1 cellular context compared by ENCODE assay signal in the genomic region with DNA sequence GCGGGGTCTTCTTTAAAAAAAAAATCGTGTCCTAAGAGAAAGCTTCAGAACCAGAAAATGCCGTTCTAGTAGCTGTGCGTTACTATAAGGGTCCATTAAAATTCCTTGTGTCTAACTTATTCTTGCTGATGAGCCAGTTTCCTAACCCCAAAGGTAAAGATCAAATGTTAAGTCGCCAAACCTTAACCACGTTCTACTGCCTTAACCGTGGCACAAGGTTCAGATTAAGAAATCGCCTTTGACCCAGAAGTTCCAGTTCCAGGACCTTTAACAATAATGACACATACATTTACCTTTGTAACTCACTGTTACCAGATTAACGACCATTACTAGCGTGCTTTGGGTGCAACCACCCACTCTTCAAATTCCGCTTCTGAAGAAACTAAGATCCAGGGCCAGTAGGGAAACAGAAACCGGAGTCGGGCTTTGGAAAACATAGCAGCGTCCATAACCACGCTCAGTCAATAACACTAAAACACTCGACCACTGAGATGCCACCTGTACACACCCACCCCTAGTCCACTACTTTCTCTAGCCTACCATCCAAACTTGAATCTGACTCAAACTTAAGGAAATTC.
TF ChIP-seq lines count a peak whose summit lies in the region.

No MANE protein-coding gene starts in this region.

TF ChIP-seq in HepG2, 621 proteins besides CTCF, POLR2A, EP300 and RAD21 (continued from another document and continues in another):
- TF ChIP-seq, protein P1, sequence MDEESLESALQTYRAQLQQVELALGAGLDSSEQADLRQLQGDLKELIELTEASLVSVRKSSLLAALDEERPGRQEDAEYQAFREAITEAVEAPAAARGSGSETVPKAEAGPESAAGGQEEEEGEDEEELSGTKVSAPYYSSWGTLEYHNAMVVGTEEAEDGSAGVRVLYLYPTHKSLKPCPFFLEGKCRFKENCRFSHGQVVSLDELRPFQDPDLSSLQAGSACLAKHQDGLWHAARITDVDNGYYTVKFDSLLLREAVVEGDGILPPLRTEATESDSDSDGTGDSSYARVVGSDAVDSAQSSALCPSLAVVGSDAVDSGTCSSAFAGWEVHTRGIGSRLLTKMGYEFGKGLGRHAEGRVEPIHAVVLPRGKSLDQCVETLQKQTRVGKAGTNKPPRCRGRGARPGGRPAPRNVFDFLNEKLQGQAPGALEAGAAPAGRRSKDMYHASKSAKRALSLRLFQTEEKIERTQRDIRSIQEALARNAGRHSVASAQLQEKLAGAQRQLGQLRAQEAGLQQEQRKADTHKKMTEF (CRISPR knock-in tag; IDR thresholded peaks at IDR 0.05), result no peak
- peak; percentile 28; the same call in 1 of the 2 replicates for TF ChIP-seq CEBPG (CRISPR knock-in tag; IDR thresholded peaks at IDR 0.05)
- 0 out of 2 replicates have a peak, but pooled peaks have one; percentile 8 for TF ChIP-seq HNF4G (IDR thresholded peaks at IDR 0.05; ENCODE audit: borderline replicate concordance, low read depth, low read length)
- no peak for TF ChIP-seq HNF4G (CRISPR knock-in tag; IDR thresholded peaks at IDR 0.05; ENCODE audit: borderline replicate concordance, low read depth)
- TF ChIP-seq, protein P2, sequence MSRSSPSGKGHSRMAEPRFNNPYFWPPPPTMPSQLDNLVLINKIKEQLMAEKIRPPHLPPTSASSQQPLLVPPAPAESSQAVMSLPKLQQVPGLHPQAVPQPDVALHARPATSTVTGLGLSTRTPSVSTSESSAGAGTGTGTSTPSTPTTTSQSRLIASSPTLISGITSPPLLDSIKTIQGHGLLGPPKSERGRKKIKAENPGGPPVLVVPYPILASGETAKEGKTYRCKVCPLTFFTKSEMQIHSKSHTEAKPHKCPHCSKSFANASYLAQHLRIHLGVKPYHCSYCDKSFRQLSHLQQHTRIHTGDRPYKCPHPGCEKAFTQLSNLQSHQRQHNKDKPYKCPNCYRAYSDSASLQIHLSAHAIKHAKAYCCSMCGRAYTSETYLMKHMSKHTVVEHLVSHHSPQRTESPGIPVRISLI (CRISPR knock-in tag; IDR thresholded peaks at IDR 0.05; ENCODE audit: borderline replicate concordance), result 0 out of 2 replicates have a peak, but pooled peaks have one; percentile 1
- TF ChIP-seq TAF1 (CRISPR knock-in tag; IDR thresholded peaks at IDR 0.05), result no peak
- TF ChIP-seq, protein P3, sequence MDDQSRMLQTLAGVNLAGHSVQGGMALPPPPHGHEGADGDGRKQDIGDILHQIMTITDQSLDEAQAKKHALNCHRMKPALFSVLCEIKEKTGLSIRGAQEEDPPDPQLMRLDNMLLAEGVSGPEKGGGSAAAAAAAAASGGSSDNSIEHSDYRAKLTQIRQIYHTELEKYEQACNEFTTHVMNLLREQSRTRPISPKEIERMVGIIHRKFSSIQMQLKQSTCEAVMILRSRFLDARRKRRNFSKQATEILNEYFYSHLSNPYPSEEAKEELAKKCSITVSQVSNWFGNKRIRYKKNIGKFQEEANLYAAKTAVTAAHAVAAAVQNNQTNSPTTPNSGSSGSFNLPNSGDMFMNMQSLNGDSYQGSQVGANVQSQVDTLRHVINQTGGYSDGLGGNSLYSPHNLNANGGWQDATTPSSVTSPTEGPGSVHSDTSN (CRISPR knock-in tag; IDR thresholded peaks at IDR 0.05; ENCODE audit: borderline replicate concordance), result 0 out of 2 replicates have a peak, but pooled peaks have one; percentile 15
- TF ChIP-seq ZNF30 (CRISPR knock-in tag; IDR thresholded peaks at IDR 0.05), result no peak
- TF ChIP-seq, protein P4, sequence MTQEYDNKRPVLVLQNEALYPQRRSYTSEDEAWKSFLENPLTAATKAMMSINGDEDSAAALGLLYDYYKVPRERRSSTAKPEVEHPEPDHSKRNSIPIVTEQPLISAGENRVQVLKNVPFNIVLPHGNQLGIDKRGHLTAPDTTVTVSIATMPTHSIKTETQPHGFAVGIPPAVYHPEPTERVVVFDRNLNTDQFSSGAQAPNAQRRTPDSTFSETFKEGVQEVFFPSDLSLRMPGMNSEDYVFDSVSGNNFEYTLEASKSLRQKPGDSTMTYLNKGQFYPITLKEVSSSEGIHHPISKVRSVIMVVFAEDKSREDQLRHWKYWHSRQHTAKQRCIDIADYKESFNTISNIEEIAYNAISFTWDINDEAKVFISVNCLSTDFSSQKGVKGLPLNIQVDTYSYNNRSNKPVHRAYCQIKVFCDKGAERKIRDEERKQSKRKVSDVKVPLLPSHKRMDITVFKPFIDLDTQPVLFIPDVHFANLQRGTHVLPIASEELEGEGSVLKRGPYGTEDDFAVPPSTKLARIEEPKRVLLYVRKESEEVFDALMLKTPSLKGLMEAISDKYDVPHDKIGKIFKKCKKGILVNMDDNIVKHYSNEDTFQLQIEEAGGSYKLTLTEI (CRISPR knock-in tag; conservative IDR thresholded peaks at IDR 0.05), result no peak
- TF ChIP-seq, protein P5, sequence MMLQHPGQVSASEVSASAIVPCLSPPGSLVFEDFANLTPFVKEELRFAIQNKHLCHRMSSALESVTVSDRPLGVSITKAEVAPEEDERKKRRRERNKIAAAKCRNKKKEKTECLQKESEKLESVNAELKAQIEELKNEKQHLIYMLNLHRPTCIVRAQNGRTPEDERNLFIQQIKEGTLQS (CRISPR knock-in tag; IDR thresholded peaks at IDR 0.05), result no peak
- TF ChIP-seq KAT2B (IDR thresholded peaks at IDR 0.05; ENCODE audit: borderline replicate concordance, low read depth, low read length), result no peak
- TF ChIP-seq ZNF605 (CRISPR knock-in tag; IDR thresholded peaks at IDR 0.05), result no peak
- TF ChIP-seq YY1 (IDR thresholded peaks at IDR 0.05; ENCODE audit: insufficient read depth, insufficient replicate concordance, low read depth, low read length), result no peak
- no peak for TF ChIP-seq NFKB2 (CRISPR knock-in tag; IDR thresholded peaks at IDR 0.05; ENCODE audit: borderline replicate concordance)
- peak; percentile 8; the same call in 1 of the 2 replicates for TF ChIP-seq GATAD2A (CRISPR knock-in tag; IDR thresholded peaks at IDR 0.05)
- no peak for TF ChIP-seq ZNF703 (CRISPR knock-in tag; IDR thresholded peaks at IDR 0.05; ENCODE audit: borderline replicate concordance)
- TF ChIP-seq ZNF205 (CRISPR knock-in tag; IDR thresholded peaks at IDR 0.05), result no peak
- TF ChIP-seq ZNF354B (CRISPR knock-in tag; IDR thresholded peaks at IDR 0.05), result no peak
- no peak; the same call in 1 of the 2 replicates for TF ChIP-seq ZC3H4 (CRISPR knock-in tag; IDR thresholded peaks at IDR 0.05; ENCODE audit: borderline replicate concordance)
- TF ChIP-seq, protein P6, sequence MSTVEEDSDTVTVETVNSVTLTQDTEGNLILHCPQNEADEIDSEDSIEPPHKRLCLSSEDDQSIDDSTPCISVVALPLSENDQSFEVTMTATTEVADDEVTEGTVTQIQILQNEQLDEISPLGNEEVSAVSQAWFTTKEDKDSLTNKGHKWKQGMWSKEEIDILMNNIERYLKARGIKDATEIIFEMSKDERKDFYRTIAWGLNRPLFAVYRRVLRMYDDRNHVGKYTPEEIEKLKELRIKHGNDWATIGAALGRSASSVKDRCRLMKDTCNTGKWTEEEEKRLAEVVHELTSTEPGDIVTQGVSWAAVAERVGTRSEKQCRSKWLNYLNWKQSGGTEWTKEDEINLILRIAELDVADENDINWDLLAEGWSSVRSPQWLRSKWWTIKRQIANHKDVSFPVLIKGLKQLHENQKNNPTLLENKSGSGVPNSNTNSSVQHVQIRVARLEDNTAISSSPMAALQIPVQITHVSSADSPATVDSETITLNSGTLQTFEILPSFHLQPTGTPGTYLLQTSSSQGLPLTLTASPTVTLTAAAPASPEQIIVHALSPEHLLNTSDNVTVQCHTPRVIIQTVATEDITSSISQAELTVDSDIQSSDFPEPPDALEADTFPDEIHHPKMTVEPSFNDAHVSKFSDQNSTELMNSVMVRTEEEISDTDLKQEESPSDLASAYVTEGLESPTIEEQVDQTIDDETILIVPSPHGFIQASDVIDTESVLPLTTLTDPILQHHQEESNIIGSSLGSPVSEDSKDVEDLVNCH (CRISPR knock-in tag; IDR thresholded peaks at IDR 0.05), result no peak
- TF ChIP-seq SP140L (CRISPR knock-in tag; IDR thresholded peaks at IDR 0.05; ENCODE audit: borderline replicate concordance), result no peak
- no peak for TF ChIP-seq CENPT (CRISPR knock-in tag; IDR thresholded peaks at IDR 0.05; ENCODE audit: low read depth)
- TF ChIP-seq ZNF12 (CRISPR knock-in tag; IDR thresholded peaks at IDR 0.05), result no peak
- TF ChIP-seq PHF20 (CRISPR knock-in tag; IDR thresholded peaks at IDR 0.05), result no peak
- no peak for TF ChIP-seq FOXA1 (IDR thresholded peaks at IDR 0.05)
- peak; percentile 28; the same call in 1 of the 2 replicates for TF ChIP-seq FOXA1 (CRISPR knock-in tag; IDR thresholded peaks at IDR 0.05)
- no peak for TF ChIP-seq TRIM24 (CRISPR knock-in tag; IDR thresholded peaks at IDR 0.05)
- TF ChIP-seq YEATS4 (CRISPR knock-in tag; IDR thresholded peaks at IDR 0.05; ENCODE audit: borderline replicate concordance), result no peak
- no peak for TF ChIP-seq ADNP (CRISPR knock-in tag; IDR thresholded peaks at IDR 0.05)
- TF ChIP-seq PAX8 (CRISPR knock-in tag; IDR thresholded peaks at IDR 0.05; ENCODE audit: borderline replicate concordance), result no peak
- TF ChIP-seq, protein P7, sequence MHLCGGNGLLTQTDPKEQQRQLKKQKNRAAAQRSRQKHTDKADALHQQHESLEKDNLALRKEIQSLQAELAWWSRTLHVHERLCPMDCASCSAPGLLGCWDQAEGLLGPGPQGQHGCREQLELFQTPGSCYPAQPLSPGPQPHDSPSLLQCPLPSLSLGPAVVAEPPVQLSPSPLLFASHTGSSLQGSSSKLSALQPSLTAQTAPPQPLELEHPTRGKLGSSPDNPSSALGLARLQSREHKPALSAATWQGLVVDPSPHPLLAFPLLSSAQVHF (CRISPR knock-in tag; IDR thresholded peaks at IDR 0.05), result no peak
- no peak for TF ChIP-seq REXO4 (CRISPR knock-in tag; IDR thresholded peaks at IDR 0.05; ENCODE audit: borderline replicate concordance)
- TF ChIP-seq KAT7 (CRISPR knock-in tag; IDR thresholded peaks at IDR 0.05; ENCODE audit: borderline replicate concordance), result no peak
- TF ChIP-seq ZSCAN25 (CRISPR knock-in tag; IDR thresholded peaks at IDR 0.05), result no peak
- TF ChIP-seq, protein P8, sequence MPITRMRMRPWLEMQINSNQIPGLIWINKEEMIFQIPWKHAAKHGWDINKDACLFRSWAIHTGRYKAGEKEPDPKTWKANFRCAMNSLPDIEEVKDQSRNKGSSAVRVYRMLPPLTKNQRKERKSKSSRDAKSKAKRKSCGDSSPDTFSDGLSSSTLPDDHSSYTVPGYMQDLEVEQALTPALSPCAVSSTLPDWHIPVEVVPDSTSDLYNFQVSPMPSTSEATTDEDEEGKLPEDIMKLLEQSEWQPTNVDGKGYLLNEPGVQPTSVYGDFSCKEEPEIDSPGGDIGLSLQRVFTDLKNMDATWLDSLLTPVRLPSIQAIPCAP (CRISPR knock-in tag; IDR thresholded peaks at IDR 0.05; ENCODE audit: low read depth), result no peak
- no peak for TF ChIP-seq EED (CRISPR knock-in tag; IDR thresholded peaks at IDR 0.05)
- no peak for TF ChIP-seq RBM39 (IDR thresholded peaks at IDR 0.05; ENCODE audit: low read depth, low read length, poor library complexity, severe bottlenecking)
- TF ChIP-seq, protein P9, sequence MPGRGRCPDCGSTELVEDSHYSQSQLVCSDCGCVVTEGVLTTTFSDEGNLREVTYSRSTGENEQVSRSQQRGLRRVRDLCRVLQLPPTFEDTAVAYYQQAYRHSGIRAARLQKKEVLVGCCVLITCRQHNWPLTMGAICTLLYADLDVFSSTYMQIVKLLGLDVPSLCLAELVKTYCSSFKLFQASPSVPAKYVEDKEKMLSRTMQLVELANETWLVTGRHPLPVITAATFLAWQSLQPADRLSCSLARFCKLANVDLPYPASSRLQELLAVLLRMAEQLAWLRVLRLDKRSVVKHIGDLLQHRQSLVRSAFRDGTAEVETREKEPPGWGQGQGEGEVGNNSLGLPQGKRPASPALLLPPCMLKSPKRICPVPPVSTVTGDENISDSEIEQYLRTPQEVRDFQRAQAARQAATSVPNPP (CRISPR knock-in tag; IDR thresholded peaks at IDR 0.05), result 0 out of 2 replicates have a peak, but pooled peaks have one; percentile 36
- TF ChIP-seq NFIB (CRISPR knock-in tag; IDR thresholded peaks at IDR 0.05; ENCODE audit: borderline replicate concordance), result no peak
- TF ChIP-seq, protein P10, sequence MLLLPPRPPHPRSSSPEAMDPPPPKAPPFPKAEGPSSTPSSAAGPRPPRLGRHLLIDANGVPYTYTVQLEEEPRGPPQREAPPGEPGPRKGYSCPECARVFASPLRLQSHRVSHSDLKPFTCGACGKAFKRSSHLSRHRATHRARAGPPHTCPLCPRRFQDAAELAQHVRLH (CRISPR knock-in tag; IDR thresholded peaks at IDR 0.05; ENCODE audit: borderline replicate concordance, low read depth), result no peak
- TF ChIP-seq ZNF33A (CRISPR knock-in tag; IDR thresholded peaks at IDR 0.05; ENCODE audit: borderline replicate concordance), result no peak
- no peak for TF ChIP-seq PHF5A (CRISPR knock-in tag; IDR thresholded peaks at IDR 0.05; ENCODE audit: low read depth, unreplicated experiment)
- TF ChIP-seq, protein P11, sequence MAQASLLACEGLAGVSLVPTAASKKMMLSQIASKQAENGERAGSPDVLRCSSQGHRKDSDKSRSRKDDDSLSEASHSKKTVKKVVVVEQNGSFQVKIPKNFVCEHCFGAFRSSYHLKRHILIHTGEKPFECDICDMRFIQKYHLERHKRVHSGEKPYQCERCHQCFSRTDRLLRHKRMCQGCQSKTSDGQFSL (CRISPR knock-in tag; IDR thresholded peaks at IDR 0.05), result no peak
- no peak for TF ChIP-seq ZFY (CRISPR knock-in tag; IDR thresholded peaks at IDR 0.05)
- TF ChIP-seq MAFK (conservative IDR thresholded peaks at IDR 0.05 in 1 of 2, IDR thresholded peaks at IDR 0.05 in 1 of 2; ENCODE audit: low read length in 2 of 2), result peak; percentile 20 to 33; a peak in 3 of 4 replicates
- TF ChIP-seq, protein P12, sequence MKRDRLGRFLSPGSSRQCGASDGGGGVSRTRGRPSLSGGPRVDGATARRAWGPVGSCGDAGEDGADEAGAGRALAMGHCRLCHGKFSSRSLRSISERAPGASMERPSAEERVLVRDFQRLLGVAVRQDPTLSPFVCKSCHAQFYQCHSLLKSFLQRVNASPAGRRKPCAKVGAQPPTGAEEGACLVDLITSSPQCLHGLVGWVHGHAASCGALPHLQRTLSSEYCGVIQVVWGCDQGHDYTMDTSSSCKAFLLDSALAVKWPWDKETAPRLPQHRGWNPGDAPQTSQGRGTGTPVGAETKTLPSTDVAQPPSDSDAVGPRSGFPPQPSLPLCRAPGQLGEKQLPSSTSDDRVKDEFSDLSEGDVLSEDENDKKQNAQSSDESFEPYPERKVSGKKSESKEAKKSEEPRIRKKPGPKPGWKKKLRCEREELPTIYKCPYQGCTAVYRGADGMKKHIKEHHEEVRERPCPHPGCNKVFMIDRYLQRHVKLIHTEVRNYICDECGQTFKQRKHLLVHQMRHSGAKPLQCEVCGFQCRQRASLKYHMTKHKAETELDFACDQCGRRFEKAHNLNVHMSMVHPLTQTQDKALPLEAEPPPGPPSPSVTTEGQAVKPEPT (CRISPR knock-in tag; IDR thresholded peaks at IDR 0.05; ENCODE audit: low read depth), result no peak
- TF ChIP-seq ZFP62 (CRISPR knock-in tag; IDR thresholded peaks at IDR 0.05), result no peak
- 0 out of 2 replicates have a peak, but pooled peaks have one; percentile 10 for TF ChIP-seq ZNF552 (CRISPR knock-in tag; IDR thresholded peaks at IDR 0.05; ENCODE audit: borderline replicate concordance)
- TF ChIP-seq FOXJ3 (CRISPR knock-in tag; IDR thresholded peaks at IDR 0.05; ENCODE audit: borderline replicate concordance), result 0 out of 2 replicates have a peak, but pooled peaks have one; percentile 1
- TF ChIP-seq ZNF724P (CRISPR knock-in tag; IDR thresholded peaks at IDR 0.05; ENCODE audit: borderline replicate concordance), result no peak
- no peak for TF ChIP-seq LCORL (IDR thresholded peaks at IDR 0.05)
- no peak; the same call in 1 of the 2 replicates for TF ChIP-seq LCORL (CRISPR knock-in tag; IDR thresholded peaks at IDR 0.05)
- no peak for TF ChIP-seq ZNF124 (CRISPR knock-in tag; IDR thresholded peaks at IDR 0.05)
- no peak for TF ChIP-seq SMAD1 (CRISPR knock-in tag; IDR thresholded peaks at IDR 0.05; ENCODE audit: borderline replicate concordance, low read depth)
- no peak for TF ChIP-seq HMG20B (CRISPR knock-in tag; conservative IDR thresholded peaks at IDR 0.05)
